17 cellular contexts compared by ENCODE assay signal in the genomic region with DNA sequence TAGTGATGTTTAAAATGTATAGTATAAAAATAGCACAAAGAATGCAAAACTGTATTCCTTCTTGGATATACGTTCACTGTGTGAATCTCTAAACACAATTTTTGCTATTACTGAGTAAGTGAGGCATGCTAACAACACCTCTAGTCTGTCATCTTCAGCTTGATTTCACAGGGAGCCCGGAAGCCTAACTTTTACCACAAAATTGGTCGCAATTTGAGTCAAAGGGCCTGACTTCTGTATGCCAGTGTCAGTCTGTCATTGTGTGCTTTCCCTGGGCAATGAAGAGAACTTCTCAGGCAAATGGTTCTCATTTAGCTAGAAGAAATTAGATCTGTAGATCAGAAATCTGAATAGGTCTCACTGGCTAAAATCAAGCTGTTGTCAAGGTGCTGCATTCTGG.
DNase-seq lines count a peak whose midpoint lies in the region; ATAC-seq and TF ChIP-seq lines count a peak whose summit lies in the region.
"Had no signal": no experiment of that assay in that cellular context is flagged by ENCODE, and none has a peak within 500 bp of the region (broad histone marks: within the 10 kb centered on the region; RNA-seq: fewer than 3 reads in every experiment).

No MANE protein-coding gene starts in this region.

- H3K9me3 Mint-ChIP-seq in T-helper 2 cell treated with Interferon-gamma antibody and Interleukin-4, amounts not matched to agents 5 μg/mL and 100 μg/mL, for 36 hours, result no peaks in the 10 kb centered on the region

- TF ChIP-seq CTCF in dorsolateral prefrontal cortex (IDR thresholded peaks at IDR 0.05 in 54 of 56, conservative IDR thresholded peaks at IDR 0.05 in 2 of 56; ENCODE audit: low read depth in 1 of 56, partially characterized antibody in 56 of 56), result no peak

- H3K27ac Mint-ChIP-seq in T-helper 2 cell treated with Interferon-gamma antibody and Interleukin-4, amounts not matched to agents 5 μg/mL and 100 μg/mL, for 36 hours, result no peak overlapping the region
- H3K27ac Mint-ChIP-seq: B cell, nephron had no signal

- H3K27me3 Mint-ChIP-seq in T-helper 2 cell treated with Interferon-gamma antibody and Interleukin-4, amounts not matched to agents 5 μg/mL and 100 μg/mL, for 36 hours (ENCODE audit: low read depth), result peaks cover 3% of the 10 kb centered on the region
- H3K27me3 Mint-ChIP-seq: B cell had no signal

- no peaks in the 10 kb centered on the region for H3K27me3 ChIP-seq in dorsolateral prefrontal cortex
- H3K27me3 ChIP-seq: adrenal gland, stomach had no signal

- peaks cover 4% of the 10 kb centered on the region for H3K4me1 Mint-ChIP-seq in T-helper 2 cell treated with Interferon-gamma antibody and Interleukin-4, amounts not matched to agents 5 μg/mL and 100 μg/mL, for 36 hours (ENCODE audit: low read depth)
- H3K4me1 Mint-ChIP-seq: B cell, nephron had no signal

- ATAC-seq in GM18858 (IDR thresholded peaks at IDR 0.05; ENCODE audit: unreplicated experiment), result peak; percentile 85
- peak; percentile 98 for ATAC-seq in GM19463 (IDR thresholded peaks at IDR 0.05; ENCODE audit: unreplicated experiment)
- ATAC-seq in HG02885 (IDR thresholded peaks at IDR 0.05; ENCODE audit: poor library complexity, unreplicated experiment), result peak; percentile 83
- no peak for ATAC-seq in GM21576 (IDR thresholded peaks at IDR 0.05; ENCODE audit: unreplicated experiment)
- ATAC-seq in HG03045 (IDR thresholded peaks at IDR 0.05; ENCODE audit: unreplicated experiment), result no peak

- H3K27ac ChIP-seq in dorsolateral prefrontal cortex, result no peak overlapping the region
- H3K27ac ChIP-seq: adrenal gland, prostate gland, stomach had no signal

- H3K4me3 Mint-ChIP-seq in T-helper 2 cell treated with Interferon-gamma antibody and Interleukin-4, amounts not matched to agents 5 μg/mL and 100 μg/mL, for 36 hours, result no peak overlapping the region
- H3K4me3 Mint-ChIP-seq: B cell, nephron had no signal

- DNase-seq in T-helper 2 cell treated with Interferon-gamma antibody and Interleukin-4, amounts not matched to agents 5 μg/mL and 100 μg/mL, for 36 hours (ENCODE audit: low spot score), result peak; percentile 15
- DNase-seq in cardiac septum (ENCODE audit: low spot score) (no peak), dorsolateral prefrontal cortex (no peak)
- DNase-seq: adrenal gland, mesenchymal stem cell, NCI-H2107, NCI-H82, SK-N-SH, stomach had no signal

- intact Hi-C loops in cardiac septum (cut with DNase I) (no loop called here), dorsolateral prefrontal cortex (cut with DNase I) (no loop called here)

- H3K36me3 Mint-ChIP-seq in T-helper 2 cell treated with Interferon-gamma antibody and Interleukin-4, amounts not matched to agents 5 μg/mL and 100 μg/mL, for 36 hours (ENCODE audit: low read depth), result no peaks in the 10 kb centered on the region

- no peak overlapping the region for H3K4me3 ChIP-seq in dorsolateral prefrontal cortex
- H3K4me3 ChIP-seq: adrenal gland, prostate gland, stomach had no signal

Comparison
In these comparisons a context has a peak if more than half of its experiments do, and no peak if none do; other contexts are left out.
1. ATAC-seq: peak in GM18858 (single experiment), GM19463 (single experiment) and HG02885 (single experiment); none in GM21576 (single experiment) and HG03045 (single experiment).